1 cellular context compared by ENCODE assay signal in the genomic region with DNA sequence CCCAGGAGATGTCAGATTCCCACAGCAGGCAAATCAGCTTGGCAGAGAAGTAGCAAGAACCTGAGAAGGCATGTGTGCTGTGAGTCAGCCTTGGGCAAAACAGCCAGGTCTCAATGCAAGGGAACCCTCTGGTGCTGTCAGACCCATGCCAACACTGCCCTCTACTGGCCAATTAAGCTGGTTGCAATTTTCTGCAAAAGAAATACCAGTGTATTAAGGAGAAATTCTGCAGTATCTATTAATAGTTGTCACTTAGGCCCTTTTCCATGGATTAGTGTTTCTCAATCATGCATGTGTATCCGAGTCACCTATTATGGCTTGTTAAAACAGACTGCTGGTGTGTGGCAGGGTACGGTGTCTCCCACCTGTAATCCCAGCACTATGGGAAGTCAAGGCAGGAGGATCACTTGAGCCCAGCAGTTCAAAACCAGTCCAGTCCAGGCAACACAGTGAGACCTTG.
A peak's percentile ranks its signal among the peaks of the same experiment; 100 is the strongest.
TF ChIP-seq lines count a peak whose summit lies in the region.

No MANE protein-coding gene starts in this region.

TF ChIP-seq in HepG2, 621 proteins besides CTCF, POLR2A, EP300 and RAD21 (continued from another document):
- TF ChIP-seq, protein P1, sequence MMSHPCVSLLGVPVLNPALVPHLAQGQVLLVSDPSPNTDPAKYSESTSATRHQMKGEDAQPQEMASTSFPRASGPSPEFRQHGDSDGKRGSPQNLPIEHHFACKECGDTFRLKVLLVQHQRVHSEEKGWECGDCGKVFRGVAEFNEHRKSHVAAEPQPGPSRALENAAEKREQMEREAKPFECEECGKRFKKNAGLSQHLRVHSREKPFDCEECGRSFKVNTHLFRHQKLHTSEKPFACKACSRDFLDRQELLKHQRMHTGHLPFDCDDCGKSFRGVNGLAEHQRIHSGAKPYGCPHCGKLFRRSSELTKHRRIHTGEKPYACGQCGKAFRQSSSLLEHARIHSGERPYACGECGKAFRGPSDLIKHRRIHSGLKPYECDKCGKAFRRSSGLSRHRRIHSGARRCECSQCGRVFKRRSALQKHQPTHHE (CRISPR knock-in tag; IDR thresholded peaks at IDR 0.05; ENCODE audit: borderline replicate concordance) = no peak
- TF ChIP-seq ZNF501 (CRISPR knock-in tag; IDR thresholded peaks at IDR 0.05) = 0 out of 2 replicates have a peak, but pooled peaks have one; percentile 14
- TF ChIP-seq ZNF431 (CRISPR knock-in tag; IDR thresholded peaks at IDR 0.05; ENCODE audit: borderline replicate concordance, low read depth) = no peak
- no peak for TF ChIP-seq NR2F6 (IDR thresholded peaks at IDR 0.05)
- no peak for TF ChIP-seq NR2F6 (CRISPR knock-in tag; IDR thresholded peaks at IDR 0.05)
- TF ChIP-seq MIXL1 (CRISPR knock-in tag; IDR thresholded peaks at IDR 0.05) = peak; percentile 94
- TF ChIP-seq, protein P2, sequence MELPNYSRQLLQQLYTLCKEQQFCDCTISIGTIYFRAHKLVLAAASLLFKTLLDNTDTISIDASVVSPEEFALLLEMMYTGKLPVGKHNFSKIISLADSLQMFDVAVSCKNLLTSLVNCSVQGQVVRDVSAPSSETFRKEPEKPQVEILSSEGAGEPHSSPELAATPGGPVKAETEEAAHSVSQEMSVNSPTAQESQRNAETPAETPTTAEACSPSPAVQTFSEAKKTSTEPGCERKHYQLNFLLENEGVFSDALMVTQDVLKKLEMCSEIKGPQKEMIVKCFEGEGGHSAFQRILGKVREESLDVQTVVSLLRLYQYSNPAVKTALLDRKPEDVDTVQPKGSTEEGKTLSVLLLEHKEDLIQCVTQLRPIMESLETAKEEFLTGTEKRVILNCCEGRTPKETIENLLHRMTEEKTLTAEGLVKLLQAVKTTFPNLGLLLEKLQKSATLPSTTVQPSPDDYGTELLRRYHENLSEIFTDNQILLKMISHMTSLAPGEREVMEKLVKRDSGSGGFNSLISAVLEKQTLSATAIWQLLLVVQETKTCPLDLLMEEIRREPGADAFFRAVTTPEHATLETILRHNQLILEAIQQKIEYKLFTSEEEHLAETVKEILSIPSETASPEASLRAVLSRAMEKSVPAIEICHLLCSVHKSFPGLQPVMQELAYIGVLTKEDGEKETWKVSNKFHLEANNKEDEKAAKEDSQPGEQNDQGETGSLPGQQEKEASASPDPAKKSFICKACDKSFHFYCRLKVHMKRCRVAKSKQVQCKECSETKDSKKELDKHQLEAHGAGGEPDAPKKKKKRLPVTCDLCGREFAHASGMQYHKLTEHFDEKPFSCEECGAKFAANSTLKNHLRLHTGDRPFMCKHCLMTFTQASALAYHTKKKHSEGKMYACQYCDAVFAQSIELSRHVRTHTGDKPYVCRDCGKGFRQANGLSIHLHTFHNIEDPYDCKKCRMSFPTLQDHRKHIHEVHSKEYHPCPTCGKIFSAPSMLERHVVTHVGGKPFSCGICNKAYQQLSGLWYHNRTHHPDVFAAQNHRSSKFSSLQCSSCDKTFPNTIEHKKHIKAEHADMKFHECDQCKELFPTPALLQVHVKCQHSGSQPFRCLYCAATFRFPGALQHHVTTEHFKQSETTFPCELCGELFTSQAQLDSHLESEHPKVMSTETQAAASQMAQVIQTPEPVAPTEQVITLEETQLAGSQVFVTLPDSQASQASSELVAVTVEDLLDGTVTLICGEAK (IDR thresholded peaks at IDR 0.05) = no peak
- TF ChIP-seq, protein P2 (CRISPR knock-in tag; IDR thresholded peaks at IDR 0.05) = no peak
- TF ChIP-seq, protein P3, sequence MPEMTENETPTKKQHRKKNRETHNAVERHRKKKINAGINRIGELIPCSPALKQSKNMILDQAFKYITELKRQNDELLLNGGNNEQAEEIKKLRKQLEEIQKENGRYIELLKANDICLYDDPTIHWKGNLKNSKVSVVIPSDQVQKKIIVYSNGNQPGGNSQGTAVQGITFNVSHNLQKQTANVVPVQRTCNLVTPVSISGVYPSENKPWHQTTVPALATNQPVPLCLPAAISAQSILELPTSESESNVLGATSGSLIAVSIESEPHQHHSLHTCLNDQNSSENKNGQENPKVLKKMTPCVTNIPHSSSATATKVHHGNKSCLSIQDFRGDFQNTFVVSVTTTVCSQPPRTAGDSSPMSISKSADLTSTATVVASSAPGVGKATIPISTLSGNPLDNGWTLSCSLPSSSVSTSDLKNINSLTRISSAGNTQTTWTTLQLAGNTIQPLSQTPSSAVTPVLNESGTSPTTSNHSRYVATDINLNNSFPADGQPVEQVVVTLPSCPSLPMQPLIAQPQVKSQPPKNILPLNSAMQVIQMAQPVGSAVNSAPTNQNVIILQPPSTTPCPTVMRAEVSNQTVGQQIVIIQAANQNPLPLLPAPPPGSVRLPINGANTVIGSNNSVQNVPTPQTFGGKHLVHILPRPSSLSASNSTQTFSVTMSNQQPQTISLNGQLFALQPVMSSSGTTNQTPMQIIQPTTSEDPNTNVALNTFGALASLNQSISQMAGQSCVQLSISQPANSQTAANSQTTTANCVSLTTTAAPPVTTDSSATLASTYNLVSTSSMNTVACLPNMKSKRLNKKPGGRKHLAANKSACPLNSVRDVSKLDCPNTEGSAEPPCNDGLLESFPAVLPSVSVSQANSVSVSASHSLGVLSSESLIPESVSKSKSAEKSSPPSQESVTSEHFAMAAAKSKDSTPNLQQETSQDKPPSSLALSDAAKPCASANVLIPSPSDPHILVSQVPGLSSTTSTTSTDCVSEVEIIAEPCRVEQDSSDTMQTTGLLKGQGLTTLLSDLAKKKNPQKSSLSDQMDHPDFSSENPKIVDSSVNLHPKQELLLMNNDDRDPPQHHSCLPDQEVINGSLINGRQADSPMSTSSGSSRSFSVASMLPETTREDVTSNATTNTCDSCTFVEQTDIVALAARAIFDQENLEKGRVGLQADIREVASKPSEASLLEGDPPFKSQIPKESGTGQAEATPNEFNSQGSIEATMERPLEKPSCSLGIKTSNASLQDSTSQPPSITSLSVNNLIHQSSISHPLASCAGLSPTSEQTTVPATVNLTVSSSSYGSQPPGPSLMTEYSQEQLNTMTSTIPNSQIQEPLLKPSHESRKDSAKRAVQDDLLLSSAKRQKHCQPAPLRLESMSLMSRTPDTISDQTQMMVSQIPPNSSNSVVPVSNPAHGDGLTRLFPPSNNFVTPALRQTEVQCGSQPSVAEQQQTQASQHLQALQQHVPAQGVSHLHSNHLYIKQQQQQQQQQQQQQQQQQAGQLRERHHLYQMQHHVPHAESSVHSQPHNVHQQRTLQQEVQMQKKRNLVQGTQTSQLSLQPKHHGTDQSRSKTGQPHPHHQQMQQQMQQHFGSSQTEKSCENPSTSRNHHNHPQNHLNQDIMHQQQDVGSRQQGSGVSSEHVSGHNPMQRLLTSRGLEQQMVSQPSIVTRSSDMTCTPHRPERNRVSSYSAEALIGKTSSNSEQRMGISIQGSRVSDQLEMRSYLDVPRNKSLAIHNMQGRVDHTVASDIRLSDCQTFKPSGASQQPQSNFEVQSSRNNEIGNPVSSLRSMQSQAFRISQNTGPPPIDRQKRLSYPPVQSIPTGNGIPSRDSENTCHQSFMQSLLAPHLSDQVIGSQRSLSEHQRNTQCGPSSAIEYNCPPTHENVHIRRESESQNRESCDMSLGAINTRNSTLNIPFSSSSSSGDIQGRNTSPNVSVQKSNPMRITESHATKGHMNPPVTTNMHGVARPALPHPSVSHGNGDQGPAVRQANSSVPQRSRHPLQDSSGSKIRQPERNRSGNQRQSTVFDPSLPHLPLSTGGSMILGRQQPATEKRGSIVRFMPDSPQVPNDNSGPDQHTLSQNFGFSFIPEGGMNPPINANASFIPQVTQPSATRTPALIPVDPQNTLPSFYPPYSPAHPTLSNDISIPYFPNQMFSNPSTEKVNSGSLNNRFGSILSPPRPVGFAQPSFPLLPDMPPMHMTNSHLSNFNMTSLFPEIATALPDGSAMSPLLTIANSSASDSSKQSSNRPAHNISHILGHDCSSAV (CRISPR knock-in tag; IDR thresholded peaks at IDR 0.05; ENCODE audit: borderline replicate concordance) = no peak
- TF ChIP-seq, protein P4, sequence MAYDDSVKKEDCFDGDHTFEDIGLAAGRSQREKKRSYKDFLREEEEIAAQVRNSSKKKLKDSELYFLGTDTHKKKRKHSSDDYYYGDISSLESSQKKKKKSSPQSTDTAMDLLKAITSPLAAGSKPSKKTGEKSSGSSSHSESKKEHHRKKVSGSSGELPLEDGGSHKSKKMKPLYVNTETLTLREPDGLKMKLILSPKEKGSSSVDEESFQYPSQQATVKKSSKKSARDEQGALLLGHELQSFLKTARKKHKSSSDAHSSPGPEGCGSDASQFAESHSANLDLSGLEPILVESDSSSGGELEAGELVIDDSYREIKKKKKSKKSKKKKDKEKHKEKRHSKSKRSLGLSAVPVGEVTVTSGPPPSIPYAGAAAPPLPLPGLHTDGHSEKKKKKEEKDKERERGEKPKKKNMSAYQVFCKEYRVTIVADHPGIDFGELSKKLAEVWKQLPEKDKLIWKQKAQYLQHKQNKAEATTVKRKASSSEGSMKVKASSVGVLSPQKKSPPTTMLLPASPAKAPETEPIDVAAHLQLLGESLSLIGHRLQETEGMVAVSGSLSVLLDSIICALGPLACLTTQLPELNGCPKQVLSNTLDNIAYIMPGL (CRISPR knock-in tag; IDR thresholded peaks at IDR 0.05; ENCODE audit: borderline replicate concordance in 1 of 2, low read depth in 1 of 2) = 0 out of 4 replicates have a peak, but pooled peaks of 1 of the 2 experiments have one; percentile 46
- TF ChIP-seq ZNF333 (CRISPR knock-in tag; IDR thresholded peaks at IDR 0.05; ENCODE audit: borderline replicate concordance) = no peak
- TF ChIP-seq SNRNP70 (IDR thresholded peaks at IDR 0.05; ENCODE audit: low read depth, low read length) = no peak
- TF ChIP-seq PCBP2 (optimal IDR thresholded peaks at IDR 0.05; ENCODE audit: low read depth, low read length, poor library complexity, severe bottlenecking) = no peak
- TF ChIP-seq ZFP37 (CRISPR knock-in tag; IDR thresholded peaks at IDR 0.05; ENCODE audit: borderline replicate concordance) = no peak
- 0 out of 2 replicates have a peak, but pooled peaks have one; percentile 28 for TF ChIP-seq KDM3A (CRISPR knock-in tag; IDR thresholded peaks at IDR 0.05; ENCODE audit: low read depth)
TF ChIP-seq in HepG2: peak in this region for 20.
